In the genomic region with DNA sequence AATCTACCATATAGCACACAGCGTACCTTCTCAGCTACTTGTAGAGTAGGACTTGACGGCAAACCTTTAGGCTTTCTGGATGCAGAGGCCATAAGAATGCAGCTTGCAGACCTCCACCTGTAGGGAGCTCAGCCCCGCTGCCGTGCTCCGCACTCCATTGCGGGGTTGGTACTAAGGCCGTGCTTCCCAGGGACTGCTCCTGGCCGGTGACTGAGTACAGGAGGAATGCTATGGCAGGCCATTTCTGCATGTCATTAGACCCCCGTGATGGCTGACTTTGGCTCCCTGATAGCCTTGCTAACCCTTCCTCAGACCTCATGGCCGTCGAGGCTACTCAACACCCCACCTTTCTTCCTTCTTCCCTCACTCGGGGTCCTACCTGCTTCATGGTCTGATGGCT, we compare ENCODE assay signal across 15 cellular contexts. TPM values are rescaled to one million over a fixed set of nuclear protein-coding genes. Genes with fewer than 3 reads are reported as not detected.
A peak's percentile ranks its signal among the peaks of the same experiment; 100 is the strongest.
DNase-seq lines count a peak whose midpoint lies in the region; ATAC-seq and TF ChIP-seq lines count a peak whose summit lies in the region.
"Had no signal": no experiment of that assay in that cellular context is flagged by ENCODE, and none has a peak within 500 bp of the region (broad histone marks: within the 10 kb centered on the region; RNA-seq: fewer than 3 reads in every experiment).

No MANE protein-coding gene starts in this region.

- no peaks in the 10 kb centered on the region; the same call in 1 of the 2 replicates for H3K9me1 ChIP-seq in IMR-90 (ENCODE audit: insufficient read depth, low read length)

- no peak overlapping the region for H2BK120ac ChIP-seq in IMR-90 (ENCODE audit: low read depth, low read length)

- H3K27me3 ChIP-seq in IMR-90 (ENCODE audit: control insufficient read depth, insufficient read depth, low read length) (peaks cover 2% of the 10 kb centered on the region; the same call in 1 of the 2 replicates), endodermal cell (ENCODE audit: control insufficient read depth, insufficient read depth, low read length, poor library complexity, severe bottlenecking) (no peaks in the 10 kb centered on the region)

- DNase-seq in IMR-90 (no peak), endodermal cell (peak; percentile 85), islet precursor cell (peak; percentile 83), activated gamma-delta T cell treated with Interleukin-2 at 50 U/mL for 16 hours (no peak)
- no peak for DNase-seq in naive thymus-derived CD8-positive, alpha-beta T cell
- DNase-seq: CD8-positive, alpha-beta T cell; COR-L47; DMS153; DMS79 treated with DMSO at 0.1 percent for 48 hours; EL; GF-D8 had no signal

- H3K23ac ChIP-seq in IMR-90 (ENCODE audit: low read depth, low read length), result no peak overlapping the region

- H3K9ac ChIP-seq in IMR-90 (ENCODE audit: low read depth, low read length) (no peak overlapping the region), endodermal cell (ENCODE audit: extremely low read depth, low read length, poor library complexity, severe bottlenecking) (no peak overlapping the region)

- TF ChIP-seq POLR2A in IMR-90 (IDR thresholded peaks at IDR 0.05; ENCODE audit: low read depth, low read length), result no peak

- H4K20me1 ChIP-seq in IMR-90 (ENCODE audit: insufficient read depth, low read length), result no peaks in the 10 kb centered on the region

- H3K9me3 Mint-ChIP-seq in endodermal cell, result no peaks in the 10 kb centered on the region
- no peaks in the 10 kb centered on the region for H3K9me3 Mint-ChIP-seq in naive thymus-derived CD8-positive, alpha-beta T cell
- H3K9me3 Mint-ChIP-seq: CD14-positive monocyte; CD8-positive, alpha-beta T cell had no signal

- intact Hi-C loops in IMR-90 (cut with micrococcal nuclease), result no loop called here

- H4K5ac ChIP-seq in IMR-90 (ENCODE audit: low read depth, low read length), result no peak overlapping the region

- in situ Hi-C loops in IMR-90 (cut with MboI; ENCODE audit: low sequenced_read_pairs), result no loop called here

- no peak for TF ChIP-seq RAD21 in IMR-90 (IDR thresholded peaks at IDR 0.05; ENCODE audit: low read length)

- no peak overlapping the region for H4K8ac ChIP-seq in IMR-90 (ENCODE audit: low read depth in 2 of 2, low read length in 2 of 2)

- no peaks in the 10 kb centered on the region for H3K4me1 ChIP-seq in IMR-90 (ENCODE audit: control insufficient read depth, insufficient read depth, low read length)
- H3K4me1 ChIP-seq in endodermal cell (ENCODE audit: control insufficient read depth, insufficient read depth, low read length), result peaks cover 2% of the 10 kb centered on the region

- H3K9me3 ChIP-seq in IMR-90 (ENCODE audit: control insufficient read depth, insufficient read depth, low read length), result no peaks in the 10 kb centered on the region
- no peaks in the 10 kb centered on the region for H3K9me3 ChIP-seq in endodermal cell (ENCODE audit: control insufficient read depth, low read length)
- H3K9me3 ChIP-seq: A549 had no signal

- no peaks in the 10 kb centered on the region for H3K27me3 Mint-ChIP-seq in endodermal cell (ENCODE audit: insufficient read depth)
- H3K27me3 Mint-ChIP-seq in naive thymus-derived CD8-positive, alpha-beta T cell, result no peaks in the 10 kb centered on the region

- no peak overlapping the region for H3K18ac ChIP-seq in IMR-90 (ENCODE audit: low read depth, low read length)

- no peaks in the 10 kb centered on the region for H3K79me1 ChIP-seq in IMR-90 (ENCODE audit: low read depth in 1 of 2, low read length in 2 of 2)

- H2BK5ac ChIP-seq in IMR-90 (ENCODE audit: low read depth, low read length, poor library complexity, severe bottlenecking), result no peak overlapping the region

- POLR2A ChIA-PET in IMR-90 (lab: Charles Lee; ENCODE audit: unreplicated experiment), result no interaction called here
- POLR2A ChIA-PET in naive thymus-derived CD8-positive, alpha-beta T cell (lab: Charles Lee), result no interaction called here

- BruUV-seq in IMR-90 (replicated peaks; lab: Mats Ljungman, UMichigan), result no TSS peak

- peaks cover 7% of the 10 kb centered on the region for H3K4me1 Mint-ChIP-seq in endodermal cell
- no peaks in the 10 kb centered on the region for H3K4me1 Mint-ChIP-seq in naive thymus-derived CD8-positive, alpha-beta T cell
- H3K4me1 Mint-ChIP-seq: CD14-positive monocyte had no signal

- dilution Hi-C loops in IMR-90 (cut with HindIII; ENCODE audit: low sequenced_read_pairs, unreplicated experiment), result no loop called here

- no peaks in the 10 kb centered on the region for H3K36me3 ChIP-seq in IMR-90 (ENCODE audit: control insufficient read depth, insufficient read depth, low read length)
- H3K36me3 ChIP-seq in endodermal cell (ENCODE audit: control insufficient read depth, insufficient read depth, low read length), result no peaks in the 10 kb centered on the region

- ATAC-seq in IMR-90 (ENCODE audit: low read depth) (no peak), HG03196 (IDR thresholded peaks at IDR 0.05; ENCODE audit: unreplicated experiment) (no peak)
- no peak for ATAC-seq in naive thymus-derived CD8-positive, alpha-beta T cell
- ATAC-seq: A549; CD8-positive, alpha-beta T cell; HCT116 had no signal

- H4K91ac ChIP-seq in IMR-90 (ENCODE audit: insufficient read depth, low read depth, low read length), result no peak overlapping the region

- no peak overlapping the region for H2AK9ac ChIP-seq in IMR-90 (replicated peaks; ENCODE audit: low read depth, low read length, poor library complexity)

- no peak overlapping the region for H2BK20ac ChIP-seq in IMR-90 (ENCODE audit: low read depth, low read length)

- no peak overlapping the region for H3K27ac Mint-ChIP-seq in endodermal cell
- H3K27ac Mint-ChIP-seq in naive thymus-derived CD8-positive, alpha-beta T cell, result no peak overlapping the region
- H3K27ac Mint-ChIP-seq: CD14-positive monocyte; CD8-positive, alpha-beta T cell had no signal

- no CpG with 5 or more reads among the region's 12 CpGs for WGBS in IMR-90 (ENCODE audit: extremely low coverage in 2 of 2, insufficient read length in 1 of 2), 2 experiments
- 78 to 82% methylated on average over 10 to 12 of the region's 12 CpGs for WGBS in endodermal cell (ENCODE audit: insufficient coverage in 1 of 2, insufficient read length in 1 of 2), 2 experiments

- H3K4me2 ChIP-seq in IMR-90 (ENCODE audit: low read depth, low read length), result no peak overlapping the region
- H3K4me2 ChIP-seq: A549 had no signal

- no peak overlapping the region for H3K4me3 ChIP-seq in IMR-90 (ENCODE audit: insufficient read depth, low read depth, low read length)
- H3K4me3 ChIP-seq in endodermal cell (ENCODE audit: low read length), result no peak overlapping the region
- H3K4me3 ChIP-seq: A549 had no signal

- no peak overlapping the region for H2AK5ac ChIP-seq in IMR-90 (ENCODE audit: low read depth, low read length)

- peak overlapping the region; percentile 25 for H2AFZ ChIP-seq in IMR-90 (replicated peaks; ENCODE audit: low read length, poor library complexity)

- CTCF ChIA-PET in IMR-90 (lab: Yijun Ruan, JAX), result no interaction called here

- H3K4ac ChIP-seq in IMR-90 (ENCODE audit: low read depth, low read length), result no peak overlapping the region

- H3K56ac ChIP-seq in IMR-90 (ENCODE audit: extremely low read depth, insufficient read depth, low read length), result no peak overlapping the region

- H3K14ac ChIP-seq in IMR-90 (replicated peaks; ENCODE audit: low read depth, low read length), result no peak overlapping the region

- no peak for TF ChIP-seq CTCF in IMR-90 (conservative IDR thresholded peaks at IDR 0.05; ENCODE audit: low read depth, low read length)
- TF ChIP-seq CTCF in endodermal cell (conservative IDR thresholded peaks at IDR 0.05), result no peak

- no peak overlapping the region for H3K4me3 Mint-ChIP-seq in endodermal cell
- no peak overlapping the region for H3K4me3 Mint-ChIP-seq in naive thymus-derived CD8-positive, alpha-beta T cell
- H3K4me3 Mint-ChIP-seq: CD14-positive monocyte; CD8-positive, alpha-beta T cell had no signal

- H3K36me3 Mint-ChIP-seq in endodermal cell (ENCODE audit: low read depth), result no peaks in the 10 kb centered on the region
- H3K36me3 Mint-ChIP-seq in naive thymus-derived CD8-positive, alpha-beta T cell, result peaks cover 0 to 2% (median 0%) of the 10 kb centered on the region in 3 donors
- H3K36me3 Mint-ChIP-seq: CD14-positive monocyte; CD8-positive, alpha-beta T cell had no signal

- H3K27ac ChIP-seq in IMR-90 (ENCODE audit: insufficient read depth, low read length) (no peak overlapping the region), endodermal cell (ENCODE audit: low read depth, low read length) (no peak overlapping the region)

- H2BK15ac ChIP-seq in IMR-90 (ENCODE audit: low read depth, low read length), result no peak overlapping the region

TF ChIP-seq in IMR-90, 13 proteins besides CTCF, POLR2A, EP300 and RAD21 (continues in another document):
- TF ChIP-seq FOS (IDR thresholded peaks at IDR 0.05; ENCODE audit: low read depth, low read length) (no peak), RCOR1 (IDR thresholded peaks at IDR 0.05; ENCODE audit: insufficient replicate concordance, low read length) (no peak), MAFK (IDR thresholded peaks at IDR 0.05; ENCODE audit: low read depth, low read length) (no peak), MAZ (IDR thresholded peaks at IDR 0.05; ENCODE audit: borderline replicate concordance, low read depth, low read length) (no peak), SMC3 (IDR thresholded peaks at IDR 0.05; ENCODE audit: low read depth, low read length) (no peak), MXI1 (IDR thresholded peaks at IDR 0.05; ENCODE audit: borderline replicate concordance, low read depth, low read length) (no peak), CHD1 (IDR thresholded peaks at IDR 0.05; ENCODE audit: low read depth, low read length) (no peak), BHLHE40 (IDR thresholded peaks at IDR 0.05; ENCODE audit: low read depth, low read length) (no peak), CEBPB (IDR thresholded peaks at IDR 0.05; ENCODE audit: low read depth, low read length) (no peak)
- TF ChIP-seq, protein P1, sequence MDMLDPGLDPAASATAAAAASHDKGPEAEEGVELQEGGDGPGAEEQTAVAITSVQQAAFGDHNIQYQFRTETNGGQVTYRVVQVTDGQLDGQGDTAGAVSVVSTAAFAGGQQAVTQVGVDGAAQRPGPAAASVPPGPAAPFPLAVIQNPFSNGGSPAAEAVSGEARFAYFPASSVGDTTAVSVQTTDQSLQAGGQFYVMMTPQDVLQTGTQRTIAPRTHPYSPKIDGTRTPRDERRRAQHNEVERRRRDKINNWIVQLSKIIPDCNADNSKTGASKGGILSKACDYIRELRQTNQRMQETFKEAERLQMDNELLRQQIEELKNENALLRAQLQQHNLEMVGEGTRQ (IDR thresholded peaks at IDR 0.05; ENCODE audit: low read depth, low read length), result no peak

RNA-seq across cellular contexts. Expression of gene TIGD2, which starts 26.4 kb away (rescaled TPM):
- total RNA-seq in IMR-90 (2012; rRNA removed) (12.4 and 16.4 TPM in 2 replicates), endodermal cell (10 to 100 TPM; 11.7 to 15.1 TPM)
- polyA plus RNA-seq in IMR-90 (2012; rRNA removed), result 3.9 and 5.6 TPM in 2 replicates
- polyA plus RNA-seq in IMR-90 (2012; cell fraction: cytosol; rRNA removed), result 1.1 and 1.7 TPM in 2 replicates
- polyA plus RNA-seq in IMR-90 (2012; cell fraction: nucleus; rRNA removed; ENCODE audit: low replicate concordance), result 1.4 and 2.4 TPM in 2 replicates
- polyA plus RNA-seq in endodermal cell (2013, experiment 1 of 2), result 6.1 TPM
- polyA plus RNA-seq in endodermal cell (2013, experiment 2 of 2), result 7.1 TPM
- total RNA-seq in naive thymus-derived CD8-positive, alpha-beta T cell, result 1 to 10 TPM; 7.4 to 8.4 TPM
- 1 to 10 TPM; 3.2 to 4.2 (median 3.3) TPM for polyA plus RNA-seq in naive thymus-derived CD8-positive, alpha-beta T cell

Comparison
In these comparisons a context has a peak if more than half of its experiments do, and no peak if none do; other contexts are left out.
1. DNase-seq: peak in endodermal cell (single experiment) and islet precursor cell (single experiment); none in IMR-90 (single experiment), naive thymus-derived CD8-positive, alpha-beta T cell (0 of 10) and activated gamma-delta T cell treated with Interleukin-2 at 50 U/mL for 16 hours (single experiment).